In genomic region chr1:209076688-209077087, GRCh38 we compare ENCODE assay signal across 1 cellular context.
TF ChIP-seq lines count a peak whose summit lies in the region.

No MANE protein-coding gene starts in this region.

TF ChIP-seq in HCT116, 20 proteins besides CTCF, POLR2A, EP300 and RAD21 (continued from another document):
- TF ChIP-seq YY1 (IDR thresholded peaks at IDR 0.05; ENCODE audit: extremely low read depth, insufficient replicate concordance, low read depth, low read length) = no peak
- no peak for TF ChIP-seq JUND (IDR thresholded peaks at IDR 0.05)
- no peak for TF ChIP-seq MAX (IDR thresholded peaks at IDR 0.05)
- no peak for TF ChIP-seq FOSL1 (IDR thresholded peaks at IDR 0.05; ENCODE audit: low read depth)
- TF ChIP-seq ZFX (IDR thresholded peaks at IDR 0.05) = no peak
- TF ChIP-seq SP1 (IDR thresholded peaks at IDR 0.05; ENCODE audit: low read depth) = no peak
- TF ChIP-seq ZNF274 (IDR thresholded peaks at IDR 0.05; ENCODE audit: low read depth, low read length) = no peak
- TF ChIP-seq TCF7L2 (IDR thresholded peaks at IDR 0.05; ENCODE audit: borderline replicate concordance, extremely low read depth, insufficient read depth, insufficient read length) = no peak
- no peak for TF ChIP-seq EZH2phosphoT487 (IDR thresholded peaks at IDR 0.05; ENCODE audit: borderline replicate concordance)
TF ChIP-seq in HCT116: peak in this region for 0.
